ENCODE assay signal across 16 cellular contexts in genomic region chr1:152941037-152941700, GRCh38. TPM values are rescaled to one million over a fixed set of nuclear protein-coding genes. Genes with fewer than 3 reads are reported as not detected.
"Had no signal": no experiment of that assay in that cellular context is flagged by ENCODE, and none has a peak within 500 bp of the region (broad histone marks: within the 10 kb centered on the region; RNA-seq: fewer than 3 reads in every experiment).

No MANE protein-coding gene starts in this region.

- H3K4me3 ChIP-seq: dorsolateral prefrontal cortex, gastroesophageal sphincter, hepatocyte, right atrium auricular region, skin epidermis, uterus had no signal

- H3K36me3 Mint-ChIP-seq: activated CD4-positive, alpha-beta memory T cell treated with anti-CD3 and anti-CD28 coated beads for 36 hours; mesothelial cell of epicardium had no signal

- ATAC-seq: activated T-cell treated with anti-CD3 and anti-CD28 coated beads, Interleukin-2, amount 50 U/mL, for 4 hours; gastroesophageal sphincter had no signal

- DNase-seq: activated CD4-positive, alpha-beta memory T cell treated with anti-CD3 and anti-CD28 coated beads for 36 hours; activated CD4-positive, CD25-positive, alpha-beta regulatory T cell treated with anti-CD3 and anti-CD28 coated beads, Interleukin-2, amount 50 U/mL, for 72 hours; activated effector memory CD4-positive, alpha-beta T cell treated with anti-CD3 and anti-CD28 coated beads, Interleukin-2, amount 50 U/mL, for 16 hours; activated T-cell treated with anti-CD3 and anti-CD28 coated beads, Interleukin-2, amount 50 U/mL, for 4 hours; anterior cingulate cortex; dorsolateral prefrontal cortex; uterus had no signal

- H3K36me3 ChIP-seq: gastroesophageal sphincter, neutrophil, right atrium auricular region, uterus had no signal

- H3K27me3 ChIP-seq: gastroesophageal sphincter, hepatocyte, neutrophil, right atrium auricular region, uterus had no signal

- H3K4me1 ChIP-seq: gastroesophageal sphincter, right atrium auricular region, uterus had no signal

- H3K27ac ChIP-seq: dorsolateral prefrontal cortex, gastroesophageal sphincter, hepatocyte, neutrophil, right atrium auricular region, skin epidermis, uterus had no signal

- H3K9me3 Mint-ChIP-seq: activated CD4-positive, alpha-beta memory T cell treated with anti-CD3 and anti-CD28 coated beads for 36 hours; activated T-cell treated with anti-CD3 and anti-CD28 coated beads, Interleukin-2, amount 50 U/mL, for 4 hours had no signal

- H3K9me3 ChIP-seq: gastroesophageal sphincter, neutrophil, right atrium auricular region, uterus had no signal

- H3K4me1 Mint-ChIP-seq: mesothelial cell of epicardium had no signal

- H3K4me3 Mint-ChIP-seq: activated CD4-positive, alpha-beta memory T cell treated with anti-CD3 and anti-CD28 coated beads for 36 hours; activated naive CD8-positive, alpha-beta T cell; activated T-cell treated with anti-CD3 and anti-CD28 coated beads, Interleukin-2, amount 50 U/mL, for 4 hours; mesothelial cell of epicardium had no signal

- H3K27ac Mint-ChIP-seq: activated CD4-positive, alpha-beta memory T cell treated with anti-CD3 and anti-CD28 coated beads for 36 hours; activated naive CD8-positive, alpha-beta T cell; mesothelial cell of epicardium had no signal

RNA-seq across cellular contexts. Expression of gene SPRR5, which starts 5.8 kb away (rescaled TPM):
- total RNA-seq: activated CD4-positive, alpha-beta memory T cell treated with anti-CD3 and anti-CD28 coated beads for 36 hours; activated T-cell treated with anti-CD3 and anti-CD28 coated beads, Interleukin-2, amount 50 U/mL, for 4 hours; dorsolateral prefrontal cortex; gastroesophageal sphincter; hepatocyte; mesothelial cell of epicardium; right atrium auricular region; T-helper 2 cell treated with Interferon-gamma antibody and Interleukin-4, amounts not matched to agents 100 ng/mL and 5 ng/mL, for 36 hours; uterus had no signal

RNA-seq across cellular contexts. Expression of gene SPRR4, which starts 29.3 kb away (rescaled TPM):
- total RNA-seq: activated CD4-positive, alpha-beta memory T cell treated with anti-CD3 and anti-CD28 coated beads for 36 hours; activated T-cell treated with anti-CD3 and anti-CD28 coated beads, Interleukin-2, amount 50 U/mL, for 4 hours; dorsolateral prefrontal cortex; gastroesophageal sphincter; hepatocyte; mesothelial cell of epicardium; right atrium auricular region; T-helper 2 cell treated with Interferon-gamma antibody and Interleukin-4, amounts not matched to agents 100 ng/mL and 5 ng/mL, for 36 hours; uterus had no signal

RNA-seq across cellular contexts. Expression of gene IVL, which starts 32.8 kb away (rescaled TPM):
- total RNA-seq: activated CD4-positive, alpha-beta memory T cell treated with anti-CD3 and anti-CD28 coated beads for 36 hours; activated T-cell treated with anti-CD3 and anti-CD28 coated beads, Interleukin-2, amount 50 U/mL, for 4 hours; dorsolateral prefrontal cortex; hepatocyte; right atrium auricular region; T-helper 2 cell treated with Interferon-gamma antibody and Interleukin-4, amounts not matched to agents 100 ng/mL and 5 ng/mL, for 36 hours; uterus had no signal

RNA-seq across cellular contexts. Expression of gene SPRR1A, which starts 42.7 kb away (rescaled TPM):
- total RNA-seq: activated CD4-positive, alpha-beta memory T cell treated with anti-CD3 and anti-CD28 coated beads for 36 hours; activated T-cell treated with anti-CD3 and anti-CD28 coated beads, Interleukin-2, amount 50 U/mL, for 4 hours; dorsolateral prefrontal cortex; gastroesophageal sphincter; hepatocyte; lower leg skin; mesothelial cell of epicardium; right atrium auricular region; T-helper 2 cell treated with Interferon-gamma antibody and Interleukin-4, amounts not matched to agents 100 ng/mL and 5 ng/mL, for 36 hours; uterus had no signal
